ENCODE assay signal across 34 cellular contexts in genomic region chr4:10223782-10224181, GRCh38.
"Had no signal": no experiment of that assay in that cellular context is flagged by ENCODE, and none has a peak within 500 bp of the region (broad histone marks: within the 10 kb centered on the region; RNA-seq: fewer than 3 reads in every experiment).

No MANE protein-coding gene starts in this region.

- H3K27me3 ChIP-seq: MG63 had no signal

- H3K9me3 ChIP-seq: MG63 had no signal

- H3K27ac ChIP-seq: KMS-11 had no signal

- H3K36me3 ChIP-seq: MG63 had no signal

- H3K4me3 ChIP-seq: MG63 had no signal

- H3K4me2 ChIP-seq: KMS-11 had no signal

- DNase-seq: Karpas-422, Kasumi-1, MG63, MM.1S, MV-4-11, NCI-H1048, NCI-H1092, NCI-H1092 treated with DMSO at 0.1 percent for 48 hours, NCI-H1105, NCI-H1105 treated with DMSO at 0.1 percent for 48 hours, NCI-H1417, NCI-H1417 treated with DMSO at 0.1 percent for 48 hours, NCI-H1436, NCI-H1436 treated with DMSO at 0.1 percent for 48 hours, NCI-H146, NCI-H1694, NCI-H1694 treated with DMSO at 0.1 percent for 48 hours, NCI-H187, NCI-H187 treated with DMSO at 0.1 percent for 48 hours, NCI-H1930, NCI-H2029, NCI-H2029 treated with DMSO at 0.1 percent for 48 hours, NCI-H2081, NCI-H2081 treated with DMSO at 0.1 percent for 48 hours, NCI-H2107, NCI-H2171, NCI-H2171 treated with DMSO at 0.1 percent for 48 hours, NCI-H2227 treated with DMSO at 0.1 percent for 48 hours, NCI-H226, NCI-H345, NCI-H446, NCI-H446 treated with DMSO at 0.1 percent for 48 hours, NCI-H510A had no signal

- H3K9ac ChIP-seq: KMS-11 had no signal
